ENCODE assay signal across 11 cellular contexts in genomic region chr6:32108727-32109113, GRCh38. TPM values are rescaled to one million over a fixed set of nuclear protein-coding genes. Genes with fewer than 3 reads are reported as not detected.
DNase-seq lines count a peak whose midpoint lies in the region; ATAC-seq, FAIRE-seq and TF ChIP-seq lines count a peak whose summit lies in the region.
"Had no signal": no experiment of that assay in that cellular context is flagged by ENCODE, and none has a peak within 500 bp of the region (broad histone marks: within the 10 kb centered on the region; RNA-seq: fewer than 3 reads in every experiment).

No MANE protein-coding gene starts in this region.

- CTCF ChIA-PET in HCT116 (lab: Charles Lee), result interaction anchor here (1.3 kb wide), 1 partner anchor 10 kb away, joined by 3 read pairs; no protein-coding TSS in a partner anchor
- CTCF ChIA-PET in HepG2 (lab: Yijun Ruan, JAX; ENCODE audit: low intra/inter-chr PET ratio, low total read pairs), result no interaction called here

- H2AFZ ChIP-seq in HCT116 (ENCODE audit: low read depth, low read length, poor library complexity, severe bottlenecking) (no peak overlapping the region), HepG2 (ENCODE audit: low read length) (no peak overlapping the region)

- no peaks in the 10 kb centered on the region for H3K9me2 ChIP-seq in HCT116 (ENCODE audit: insufficient read depth)

- H3K36me3 Mint-ChIP-seq in central memory CD8-positive, alpha-beta T cell (ENCODE audit: insufficient read depth), result peaks cover 1% of the 10 kb centered on the region
- no peaks in the 10 kb centered on the region for H3K36me3 Mint-ChIP-seq in natural killer cell treated with Interleukin-12 subunit alpha and Interleukin-12 subunit beta and Interleukin-15 and Interleukin-18, amount 100 ng/mL, for 72 hours

- TF ChIP-seq RAD21 in HCT116 (IDR thresholded peaks at IDR 0.05; ENCODE audit: low read depth) (no peak), HepG2 (CRISPR knock-in tag; IDR thresholded peaks at IDR 0.05) (no peak)

- DNase-seq in HCT116 (ENCODE audit: low read depth, low spot score) (no peak), HepG2 (ENCODE audit: low spot score) (no peak), islet precursor cell (no peak), NCI-H524 treated with DMSO at 0.1 percent for 48 hours (lab: John Stamatoyannopoulos, UW) (no peak)
- DNase-seq in central memory CD8-positive, alpha-beta T cell (ENCODE audit: low spot score in 2 of 2), result no peak
- no peak for DNase-seq in natural killer cell treated with Interleukin-12 subunit alpha and Interleukin-12 subunit beta and Interleukin-15 and Interleukin-18, amount 100 ng/mL, for 72 hours (ENCODE audit: low spot score)
- DNase-seq: activated CD4-positive, alpha-beta T cell treated with anti-CD3 and anti-CD28 coated beads, Interleukin-2, amount 50 U/mL, for 4 hours; NCI-H2107 had no signal

- in situ Hi-C loops in HepG2 (cut with HindIII; ENCODE audit: extremely low pct_ligation_motif_present, low pct_unique_long_range_greater_than_20kb), result no loop called here

- H3K9ac ChIP-seq in HCT116 (ENCODE audit: low read length) (no peak overlapping the region), HepG2 (ENCODE audit: insufficient read depth, low read depth, low read length) (no peak overlapping the region), skeletal muscle tissue (ENCODE audit: low read depth in 1 of 3, low read length in 3 of 3) (peak overlapping the region; percentile 72 to 95 (median 81))

- no peak for FAIRE-seq in HepG2 (lab: Jason Lieb, UNC)
- FAIRE-seq: astrocyte had no signal

- TF ChIP-seq CTCF in HCT116 (IDR thresholded peaks at IDR 0.05 in 2 of 3, conservative IDR thresholded peaks at IDR 0.05 in 1 of 3; ENCODE audit: borderline replicate concordance in 1 of 3, insufficient read depth in 1 of 3, low read depth in 2 of 3, low read length in 2 of 3) (no peak), HepG2 (CRISPR knock-in tag; IDR thresholded peaks at IDR 0.05) (no peak)

- H3K4me1 Mint-ChIP-seq in central memory CD8-positive, alpha-beta T cell, result peaks cover 34% of the 10 kb centered on the region
- peaks cover 0 to 25% of the 10 kb centered on the region in 2 donors for H3K4me1 Mint-ChIP-seq in natural killer cell treated with Interleukin-12 subunit alpha and Interleukin-12 subunit beta and Interleukin-15 and Interleukin-18, amount 100 ng/mL, for 72 hours (ENCODE audit: low read depth in 2 of 2)

- H3K9me3 ChIP-seq in HCT116 (ENCODE audit: control insufficient read depth in 1 of 2, insufficient read depth in 1 of 2, low read depth in 1 of 2, low read length in 2 of 2) (no peaks in the 10 kb centered on the region), HepG2 (ENCODE audit: low read length) (no peaks in the 10 kb centered on the region), skeletal muscle tissue (ENCODE audit: control insufficient read depth in 3 of 3, low read length in 3 of 3) (no peaks in the 10 kb centered on the region)

- H3K36me3 ChIP-seq in HCT116 (ENCODE audit: control insufficient read depth in 1 of 2, insufficient read depth in 2 of 2, low read length in 2 of 2) (no peaks in the 10 kb centered on the region), HepG2 (replicated peaks in 1 of 2; ENCODE audit: control insufficient read depth in 1 of 2, insufficient read depth in 2 of 2, low read length in 2 of 2) (no peaks in the 10 kb centered on the region), skeletal muscle tissue (ENCODE audit: control insufficient read depth in 3 of 3, insufficient read depth in 3 of 3, low read length in 3 of 3) (peaks cover 0 to 5% (median 0%) of the 10 kb centered on the region in 3 donors)

- H3K79me2 ChIP-seq in HCT116 (ENCODE audit: insufficient read depth, low read length) (no peaks in the 10 kb centered on the region), HepG2 (ENCODE audit: insufficient read depth, low read length) (no peaks in the 10 kb centered on the region)

- H3K4me3 Mint-ChIP-seq in central memory CD8-positive, alpha-beta T cell, result no peak overlapping the region
- no peak overlapping the region for H3K4me3 Mint-ChIP-seq in natural killer cell treated with Interleukin-12 subunit alpha and Interleukin-12 subunit beta and Interleukin-15 and Interleukin-18, amount 100 ng/mL, for 72 hours

- 49% methylated on average over 6 of the region's 6 CpGs for WGBS in HepG2 (ENCODE audit: low lambda C conversion rate)

- no peaks in the 10 kb centered on the region for H4K20me1 ChIP-seq in HCT116 (ENCODE audit: insufficient read depth)
- H4K20me1 ChIP-seq in HepG2 (ENCODE audit: insufficient read depth, low read length), result no peaks in the 10 kb centered on the region

- H3K27me3 Mint-ChIP-seq in central memory CD8-positive, alpha-beta T cell, result peaks cover 56% of the 10 kb centered on the region
- H3K27me3 Mint-ChIP-seq in natural killer cell treated with Interleukin-12 subunit alpha and Interleukin-12 subunit beta and Interleukin-15 and Interleukin-18, amount 100 ng/mL, for 72 hours, result peaks cover 27 to 33% of the 10 kb centered on the region in 2 donors

- 0 out of 2 replicates have a peak, but pooled peaks have one; percentile 8 for ATAC-seq in HCT116
- ATAC-seq in central memory CD8-positive, alpha-beta T cell (replicated peaks; ENCODE audit: extremely low read depth, poor library complexity, severe bottlenecking), result no peak
- peak; percentile 4 for ATAC-seq in HepG2
- ATAC-seq in natural killer cell treated with Interleukin-12 subunit alpha and Interleukin-12 subunit beta and Interleukin-15 and Interleukin-18, amount 100 ng/mL, for 72 hours, result no peak
- no peak for ATAC-seq in GM21367 (IDR thresholded peaks at IDR 0.05; ENCODE audit: unreplicated experiment)

- intact Hi-C loops in HCT116 (cut with micrococcal nuclease), result no loop called here
- intact Hi-C loops in HepG2 (cut with micrococcal nuclease; ENCODE audit: unreplicated experiment), result no loop called here

- BruUV-seq in HCT116 (replicated peaks; lab: Mats Ljungman, UMichigan), result no TSS peak
- no TSS peak for BruUV-seq in HepG2 (replicated peaks; lab: Mats Ljungman, UMichigan)

- H3K9me3 Mint-ChIP-seq in central memory CD8-positive, alpha-beta T cell, result no peaks in the 10 kb centered on the region
- H3K9me3 Mint-ChIP-seq in natural killer cell treated with Interleukin-12 subunit alpha and Interleukin-12 subunit beta and Interleukin-15 and Interleukin-18, amount 100 ng/mL, for 72 hours, result no peaks in the 10 kb centered on the region

- H3K27ac Mint-ChIP-seq in central memory CD8-positive, alpha-beta T cell (ENCODE audit: low read depth), result peak overlapping the region; percentile 50
- no peak overlapping the region for H3K27ac Mint-ChIP-seq in natural killer cell treated with Interleukin-12 subunit alpha and Interleukin-12 subunit beta and Interleukin-15 and Interleukin-18, amount 100 ng/mL, for 72 hours

- H3K4me3 ChIP-seq in HCT116 (replicated peaks in 1 of 2; ENCODE audit: low read depth in 1 of 2, low read length in 2 of 2) (no peak overlapping the region), HepG2 (replicated peaks in 1 of 3; ENCODE audit: insufficient read depth in 1 of 3, low read depth in 2 of 3, low read length in 3 of 3) (no peak overlapping the region), skeletal muscle tissue (ENCODE audit: low read length in 3 of 3) (peak overlapping the region; percentile 64 to 79 (median 77))

- TF ChIP-seq EP300 in HepG2 (IDR thresholded peaks at IDR 0.05; ENCODE audit: low read depth in 2 of 2, low read length in 2 of 2) (no peak), HepG2 (CRISPR knock-in tag; IDR thresholded peaks at IDR 0.05; ENCODE audit: borderline replicate concordance) (no peak)

- peak overlapping the region; percentile 32 for H3K4me2 ChIP-seq in HCT116 (ENCODE audit: low read length)
- H3K4me2 ChIP-seq in HepG2 (ENCODE audit: low read depth, low read length), result no peak overlapping the region

- no peak overlapping the region for H3K27ac ChIP-seq in HCT116 (ENCODE audit: low read depth, low read length)
- no peak overlapping the region for H3K27ac ChIP-seq in HepG2 (ENCODE audit: extremely low read length, insufficient read depth, low read length)
- peak overlapping the region; percentile 91 for H3K27ac ChIP-seq in skeletal muscle tissue (ENCODE audit: low read depth, low read length)

- no peak for TF ChIP-seq POLR2A in HCT116 (IDR thresholded peaks at IDR 0.05; ENCODE audit: borderline replicate concordance, extremely low read depth, insufficient read depth, insufficient read length)
- no peak for TF ChIP-seq POLR2A in HepG2 (IDR thresholded peaks at IDR 0.05; ENCODE audit: insufficient read depth in 1 of 2, low read depth in 2 of 2, low read length in 2 of 2)

- no peaks in the 10 kb centered on the region for H3K27me3 ChIP-seq in HCT116 (ENCODE audit: insufficient read depth, low read length)
- H3K27me3 ChIP-seq in HepG2 (ENCODE audit: control insufficient read depth in 1 of 2, insufficient read depth in 2 of 2, low read length in 2 of 2), result peaks cover 0 to 19% of the 10 kb centered on the region in 2 experiments; a peak in 4 of 5 replicates
- peaks cover 11 to 42% (median 20%) of the 10 kb centered on the region in 3 donors for H3K27me3 ChIP-seq in skeletal muscle tissue (ENCODE audit: control insufficient read depth in 3 of 3, insufficient read depth in 3 of 3, low read length in 3 of 3)

- RAD21 ChIA-PET in HCT116 (lab: Charles Lee; ENCODE audit: low non-redundant PET in 1 of 2, low total read pairs in 2 of 2, uncharacterized antibody in 2 of 2, unreplicated experiment in 2 of 2), result no interaction called here

- peaks cover 8 to 27% of the 10 kb centered on the region in 2 experiments; a peak in 3 of 4 replicates for H3K4me1 ChIP-seq in HCT116 (ENCODE audit: control insufficient read depth in 1 of 2, insufficient read depth in 2 of 2, low read length in 2 of 2)
- H3K4me1 ChIP-seq in HepG2 (ENCODE audit: insufficient read depth, low read length), result peaks cover 10% of the 10 kb centered on the region
- peaks cover 41 to 55% (median 46%) of the 10 kb centered on the region in 3 donors for H3K4me1 ChIP-seq in skeletal muscle tissue (ENCODE audit: control insufficient read depth in 3 of 3, insufficient read depth in 3 of 3, low read length in 3 of 3)

- POLR2A ChIA-PET in HCT116 (lab: Charles Lee) (no interaction called here), HepG2 (lab: Yijun Ruan, JAX) (no interaction called here)

RNA-seq across cellular contexts. Expression of gene TNXB, which starts 0.4 kb away (rescaled TPM):
- total RNA-seq in HCT116 (2021; ENCODE audit: unreplicated experiment), result 8.5 TPM
- 4.7 and 7.1 TPM in 2 replicates for polyA plus RNA-seq in HCT116 (2012)
- total RNA-seq in HepG2 (2016; rRNA removed; fragmentation: Illumina TruSeq; extraction: Trizol), result 0.74 and 1.6 TPM in 2 replicates
- total RNA-seq in HepG2 (2016; cell fraction: cytosol; rRNA removed; fragmentation: Illumina TruSeq; extraction: Trizol; ENCODE audit: low read depth), result 0.20 and 0.35 TPM in 2 replicates
- 0.86 and 1.5 TPM in 2 replicates for total RNA-seq in HepG2 (2016; cell fraction: insoluble cytoplasmic fraction; rRNA removed; fragmentation: Illumina TruSeq; extraction: Trizol)
- total RNA-seq in HepG2 (2016; cell fraction: membrane; rRNA removed; fragmentation: Illumina TruSeq; extraction: Trizol), result 0.65 and 0.83 TPM in 2 replicates
- 1.9 and 2.9 TPM in 2 replicates for total RNA-seq in HepG2 (2016; cell fraction: nucleus; rRNA removed; fragmentation: Illumina TruSeq; extraction: Trizol)
- polyA plus RNA-seq in HepG2 (2011; rRNA removed), result 2.7 and 2.9 TPM in 2 replicates
- 1.8 and 3.0 TPM in 2 replicates for polyA plus RNA-seq in HepG2 (2011; cell fraction: cytosol; rRNA removed)
- polyA plus RNA-seq in HepG2 (2011; cell fraction: nucleus; rRNA removed), result 11.9 and 13.2 TPM in 2 replicates
- polyA plus RNA-seq in HepG2 (2012), result 2.9 and 4.4 TPM in 2 replicates
- polyA plus RNA-seq in HepG2 (2016; cell fraction: cytosol; fragmentation: Illumina TruSeq; extraction: Trizol; ENCODE audit: low read depth), result 0.37 and 0.42 TPM in 2 replicates
- polyA plus RNA-seq in HepG2 (2016; cell fraction: insoluble cytoplasmic fraction; fragmentation: Illumina TruSeq; extraction: Trizol; ENCODE audit: low read depth), result 0.76 and 1.1 TPM in 2 replicates
- polyA plus RNA-seq in HepG2 (2016; cell fraction: membrane; fragmentation: Illumina TruSeq; extraction: Trizol; ENCODE audit: low read depth), result 0.43 and 0.76 TPM in 2 replicates
- 1.9 and 4.8 TPM in 2 replicates for polyA plus RNA-seq in HepG2 (2016; cell fraction: nucleus; fragmentation: Illumina TruSeq; extraction: Trizol; ENCODE audit: insufficient read depth, low read depth)
- 1.8 and 5.9 TPM in 2 replicates for polyA minus RNA-seq in HepG2 (2011; rRNA and poly(A)+ RNA removed; ENCODE audit: low replicate concordance)
- polyA minus RNA-seq in HepG2 (2011; cell fraction: cytosol; rRNA and poly(A)+ RNA removed), result 0.49 and 2.0 TPM in 2 replicates
- polyA minus RNA-seq in HepG2 (2011; cell fraction: nucleus; rRNA and poly(A)+ RNA removed), result 6.1 and 7.2 TPM in 2 replicates
- total RNA-seq in skeletal muscle tissue, result 130 TPM
- total RNA-seq in natural killer cell treated with Interleukin-12 subunit alpha and Interleukin-12 subunit beta and Interleukin-15 and Interleukin-18, amount 100 ng/mL, for 72 hours, result 1 to 10 TPM; 3.8 to 6.7 TPM

RNA-seq across cellular contexts. Expression of gene ATF6B, which starts 19.3 kb away (rescaled TPM):
- total RNA-seq in HCT116 (2021; ENCODE audit: unreplicated experiment) (63.9 TPM), HepG2 (2016; rRNA removed; fragmentation: Illumina TruSeq; extraction: Trizol) (7.5 and 18.1 TPM in 2 replicates), skeletal muscle tissue (14.1 TPM)
- polyA plus RNA-seq in HCT116 (2012), result 55.7 and 75.2 TPM in 2 replicates
- total RNA-seq in HepG2 (2016; cell fraction: cytosol; rRNA removed; fragmentation: Illumina TruSeq; extraction: Trizol; ENCODE audit: low read depth), result 5.4 and 6.0 TPM in 2 replicates
- total RNA-seq in HepG2 (2016; cell fraction: insoluble cytoplasmic fraction; rRNA removed; fragmentation: Illumina TruSeq; extraction: Trizol), result 6.5 and 17.9 TPM in 2 replicates
- 4.1 and 4.3 TPM in 2 replicates for total RNA-seq in HepG2 (2016; cell fraction: membrane; rRNA removed; fragmentation: Illumina TruSeq; extraction: Trizol)
- total RNA-seq in HepG2 (2016; cell fraction: nucleus; rRNA removed; fragmentation: Illumina TruSeq; extraction: Trizol), result 22.6 and 23.3 TPM in 2 replicates
- polyA plus RNA-seq in HepG2 (2011; rRNA removed), result 44.0 and 45.8 TPM in 2 replicates
- 13.6 and 15.3 TPM in 2 replicates for polyA plus RNA-seq in HepG2 (2011; cell fraction: cytosol; rRNA removed)
- polyA plus RNA-seq in HepG2 (2011; cell fraction: nucleus; rRNA removed), result 155 and 167 TPM in 2 replicates
- 24.1 and 28.4 TPM in 2 replicates for polyA plus RNA-seq in HepG2 (2012)
- 2.5 and 3.2 TPM in 2 replicates for polyA plus RNA-seq in HepG2 (2016; cell fraction: cytosol; fragmentation: Illumina TruSeq; extraction: Trizol; ENCODE audit: low read depth)
- 10.4 and 12.2 TPM in 2 replicates for polyA plus RNA-seq in HepG2 (2016; cell fraction: insoluble cytoplasmic fraction; fragmentation: Illumina TruSeq; extraction: Trizol; ENCODE audit: low read depth)
- 3.3 and 4.5 TPM in 2 replicates for polyA plus RNA-seq in HepG2 (2016; cell fraction: membrane; fragmentation: Illumina TruSeq; extraction: Trizol; ENCODE audit: low read depth)
- 77.6 and 81.7 TPM in 2 replicates for polyA plus RNA-seq in HepG2 (2016; cell fraction: nucleus; fragmentation: Illumina TruSeq; extraction: Trizol; ENCODE audit: insufficient read depth, low read depth)
- polyA minus RNA-seq in HepG2 (2011; rRNA and poly(A)+ RNA removed; ENCODE audit: low replicate concordance), result 79.0 and 84.0 TPM in 2 replicates
- polyA minus RNA-seq in HepG2 (2011; cell fraction: cytosol; rRNA and poly(A)+ RNA removed), result 14.2 and 16.6 TPM in 2 replicates
- polyA minus RNA-seq in HepG2 (2011; cell fraction: nucleus; rRNA and poly(A)+ RNA removed), result 40.5 and 43.0 TPM in 2 replicates
- 100 to 1,000 TPM; 125 to 132 TPM for total RNA-seq in natural killer cell treated with Interleukin-12 subunit alpha and Interleukin-12 subunit beta and Interleukin-15 and Interleukin-18, amount 100 ng/mL, for 72 hours

RNA-seq across cellular contexts. Expression of gene FKBPL, which starts 21.4 kb away (rescaled TPM):
- total RNA-seq in HCT116 (2021; ENCODE audit: unreplicated experiment), result 11.2 TPM
- polyA plus RNA-seq in HCT116 (2012), result 8.8 and 12.2 TPM in 2 replicates
- total RNA-seq in HepG2 (2016; rRNA removed; fragmentation: Illumina TruSeq; extraction: Trizol), result 10.0 and 11.0 TPM in 2 replicates
- total RNA-seq in HepG2 (2016; cell fraction: cytosol; rRNA removed; fragmentation: Illumina TruSeq; extraction: Trizol; ENCODE audit: low read depth), result 3.2 and 3.3 TPM in 2 replicates
- total RNA-seq in HepG2 (2016; cell fraction: insoluble cytoplasmic fraction; rRNA removed; fragmentation: Illumina TruSeq; extraction: Trizol), result 10.6 and 12.0 TPM in 2 replicates
- 5.3 and 5.7 TPM in 2 replicates for total RNA-seq in HepG2 (2016; cell fraction: membrane; rRNA removed; fragmentation: Illumina TruSeq; extraction: Trizol)
- 3.6 and 4.7 TPM in 2 replicates for total RNA-seq in HepG2 (2016; cell fraction: nucleus; rRNA removed; fragmentation: Illumina TruSeq; extraction: Trizol)
- 2.9 and 3.0 TPM in 2 replicates for polyA plus RNA-seq in HepG2 (2011; rRNA removed)
- 3.5 and 3.9 TPM in 2 replicates for polyA plus RNA-seq in HepG2 (2011; cell fraction: cytosol; rRNA removed)
- polyA plus RNA-seq in HepG2 (2011; cell fraction: nucleus; rRNA removed), result 2.3 TPM in 2 replicates
- polyA plus RNA-seq in HepG2 (2012), result 2.4 and 3.6 TPM in 2 replicates
- 2.5 and 3.0 TPM in 2 replicates for polyA plus RNA-seq in HepG2 (2016; cell fraction: cytosol; fragmentation: Illumina TruSeq; extraction: Trizol; ENCODE audit: low read depth)
- 10.8 and 12.4 TPM in 2 replicates for polyA plus RNA-seq in HepG2 (2016; cell fraction: insoluble cytoplasmic fraction; fragmentation: Illumina TruSeq; extraction: Trizol; ENCODE audit: low read depth)
- polyA plus RNA-seq in HepG2 (2016; cell fraction: membrane; fragmentation: Illumina TruSeq; extraction: Trizol; ENCODE audit: low read depth), result 3.5 and 4.2 TPM in 2 replicates
- 7.2 and 7.7 TPM in 2 replicates for polyA plus RNA-seq in HepG2 (2016; cell fraction: nucleus; fragmentation: Illumina TruSeq; extraction: Trizol; ENCODE audit: insufficient read depth, low read depth)
- 3.3 and 9.3 TPM in 2 replicates for polyA minus RNA-seq in HepG2 (2011; rRNA and poly(A)+ RNA removed; ENCODE audit: low replicate concordance)
- 1.8 and 2.4 TPM in 2 replicates for polyA minus RNA-seq in HepG2 (2011; cell fraction: cytosol; rRNA and poly(A)+ RNA removed)
- 1.2 and 1.7 TPM in 2 replicates for polyA minus RNA-seq in HepG2 (2011; cell fraction: nucleus; rRNA and poly(A)+ RNA removed)
- 5.7 TPM for total RNA-seq in skeletal muscle tissue
- total RNA-seq in natural killer cell treated with Interleukin-12 subunit alpha and Interleukin-12 subunit beta and Interleukin-15 and Interleukin-18, amount 100 ng/mL, for 72 hours, result 1 to 10 TPM; 5.5 to 6.0 TPM

RNA-seq across cellular contexts. Expression of gene PRRT1, which starts 43.0 kb away (rescaled TPM):
- 6.1 TPM for total RNA-seq in HCT116 (2021; ENCODE audit: unreplicated experiment)
- 4.0 and 4.8 TPM in 2 replicates for polyA plus RNA-seq in HCT116 (2012)
- total RNA-seq in HepG2 (2016; rRNA removed; fragmentation: Illumina TruSeq; extraction: Trizol), result 0.11 and 0.64 TPM in 2 replicates
- total RNA-seq in HepG2 (2016; cell fraction: cytosol; rRNA removed; fragmentation: Illumina TruSeq; extraction: Trizol; ENCODE audit: low read depth), result not detected in 2 replicates
- 0.41 TPM in 1 of 2 replicates, not detected in the other for total RNA-seq in HepG2 (2016; cell fraction: insoluble cytoplasmic fraction; rRNA removed; fragmentation: Illumina TruSeq; extraction: Trizol)
- 0.40 and 0.55 TPM in 2 replicates for total RNA-seq in HepG2 (2016; cell fraction: membrane; rRNA removed; fragmentation: Illumina TruSeq; extraction: Trizol)
- 0.63 and 1.3 TPM in 2 replicates for total RNA-seq in HepG2 (2016; cell fraction: nucleus; rRNA removed; fragmentation: Illumina TruSeq; extraction: Trizol)
- 1.4 TPM in 2 replicates for polyA plus RNA-seq in HepG2 (2011; rRNA removed)
- polyA plus RNA-seq in HepG2 (2011; cell fraction: cytosol; rRNA removed), result 0.38 and 0.76 TPM in 2 replicates
- polyA plus RNA-seq in HepG2 (2011; cell fraction: nucleus; rRNA removed), result 13.0 TPM in 2 replicates
- polyA plus RNA-seq in HepG2 (2012), result 3.2 and 3.3 TPM in 2 replicates
- 0.88 and 0.94 TPM in 2 replicates for polyA plus RNA-seq in HepG2 (2016; cell fraction: cytosol; fragmentation: Illumina TruSeq; extraction: Trizol; ENCODE audit: low read depth)
- polyA plus RNA-seq in HepG2 (2016; cell fraction: insoluble cytoplasmic fraction; fragmentation: Illumina TruSeq; extraction: Trizol; ENCODE audit: low read depth), result 1.6 and 2.0 TPM in 2 replicates
- polyA plus RNA-seq in HepG2 (2016; cell fraction: membrane; fragmentation: Illumina TruSeq; extraction: Trizol; ENCODE audit: low read depth), result 2.4 TPM in 2 replicates
- polyA plus RNA-seq in HepG2 (2016; cell fraction: nucleus; fragmentation: Illumina TruSeq; extraction: Trizol; ENCODE audit: insufficient read depth, low read depth), result 10.1 and 13.9 TPM in 2 replicates
- polyA minus RNA-seq in HepG2 (2011; rRNA and poly(A)+ RNA removed; ENCODE audit: low replicate concordance), result 0.35 and 0.42 TPM in 2 replicates
- 0.69 TPM in 1 of 2 replicates, not detected in the other for polyA minus RNA-seq in HepG2 (2011; cell fraction: cytosol; rRNA and poly(A)+ RNA removed)
- polyA minus RNA-seq in HepG2 (2011; cell fraction: nucleus; rRNA and poly(A)+ RNA removed), result 0.25 and 0.52 TPM in 2 replicates
- total RNA-seq in skeletal muscle tissue, result not detected
- under 1 TPM; 0.17 to 0.33 TPM for total RNA-seq in natural killer cell treated with Interleukin-12 subunit alpha and Interleukin-12 subunit beta and Interleukin-15 and Interleukin-18, amount 100 ng/mL, for 72 hours

RNA-seq across cellular contexts. Expression of gene PPT2, which starts 45.2 kb away (rescaled TPM):
- total RNA-seq in HCT116 (2021; ENCODE audit: unreplicated experiment) (21.0 TPM), HepG2 (2016; rRNA removed; fragmentation: Illumina TruSeq; extraction: Trizol) (20.1 and 39.2 TPM in 2 replicates), skeletal muscle tissue (31.3 TPM)
- polyA plus RNA-seq in HCT116 (2012), result 12.8 and 16.4 TPM in 2 replicates
- 5.6 and 9.7 TPM in 2 replicates for total RNA-seq in HepG2 (2016; cell fraction: cytosol; rRNA removed; fragmentation: Illumina TruSeq; extraction: Trizol; ENCODE audit: low read depth)
- 19.2 and 37.8 TPM in 2 replicates for total RNA-seq in HepG2 (2016; cell fraction: insoluble cytoplasmic fraction; rRNA removed; fragmentation: Illumina TruSeq; extraction: Trizol)
- 16.4 and 20.0 TPM in 2 replicates for total RNA-seq in HepG2 (2016; cell fraction: membrane; rRNA removed; fragmentation: Illumina TruSeq; extraction: Trizol)
- total RNA-seq in HepG2 (2016; cell fraction: nucleus; rRNA removed; fragmentation: Illumina TruSeq; extraction: Trizol), result 35.4 and 44.6 TPM in 2 replicates
- polyA plus RNA-seq in HepG2 (2011; rRNA removed), result 61.8 and 79.3 TPM in 2 replicates
- polyA plus RNA-seq in HepG2 (2011; cell fraction: cytosol; rRNA removed), result 49.1 and 57.1 TPM in 2 replicates
- polyA plus RNA-seq in HepG2 (2011; cell fraction: nucleus; rRNA removed), result 64.9 and 74.8 TPM in 2 replicates
- polyA plus RNA-seq in HepG2 (2012), result 26.9 and 27.6 TPM in 2 replicates
- 6.6 and 9.2 TPM in 2 replicates for polyA plus RNA-seq in HepG2 (2016; cell fraction: cytosol; fragmentation: Illumina TruSeq; extraction: Trizol; ENCODE audit: low read depth)
- polyA plus RNA-seq in HepG2 (2016; cell fraction: insoluble cytoplasmic fraction; fragmentation: Illumina TruSeq; extraction: Trizol; ENCODE audit: low read depth), result 22.9 and 24.6 TPM in 2 replicates
- 13.8 and 16.0 TPM in 2 replicates for polyA plus RNA-seq in HepG2 (2016; cell fraction: membrane; fragmentation: Illumina TruSeq; extraction: Trizol; ENCODE audit: low read depth)
- polyA plus RNA-seq in HepG2 (2016; cell fraction: nucleus; fragmentation: Illumina TruSeq; extraction: Trizol; ENCODE audit: insufficient read depth, low read depth), result 77.3 and 84.1 TPM in 2 replicates
- polyA minus RNA-seq in HepG2 (2011; rRNA and poly(A)+ RNA removed; ENCODE audit: low replicate concordance), result 61.4 and 89.7 TPM in 2 replicates
- polyA minus RNA-seq in HepG2 (2011; cell fraction: cytosol; rRNA and poly(A)+ RNA removed), result 17.0 and 18.1 TPM in 2 replicates
- 28.8 and 29.7 TPM in 2 replicates for polyA minus RNA-seq in HepG2 (2011; cell fraction: nucleus; rRNA and poly(A)+ RNA removed)
- total RNA-seq in natural killer cell treated with Interleukin-12 subunit alpha and Interleukin-12 subunit beta and Interleukin-15 and Interleukin-18, amount 100 ng/mL, for 72 hours, result 10 to 100 TPM; 10.8 to 32.3 TPM

Comparison
In these comparisons a context has a peak if more than half of its experiments do, and no peak if none do; other contexts are left out.
1. ATAC-seq: peak in HCT116 (single experiment) and HepG2 (single experiment); none in central memory CD8-positive, alpha-beta T cell (single experiment), natural killer cell treated with Interleukin-12 subunit alpha and Interleukin-12 subunit beta and Interleukin-15 and Interleukin-18, amount 100 ng/mL, for 72 hours (0 of 2) and GM21367 (single experiment).
2. H3K4me3 ChIP-seq: peak in skeletal muscle tissue (3 of 3); none in HCT116 (0 of 2) and HepG2 (0 of 3).
3. H3K9ac ChIP-seq: peak in skeletal muscle tissue (3 of 3); none in HCT116 (single experiment) and HepG2 (single experiment).
4. RNA of gene TNXB, which starts 0.4 kb away (total RNA-seq): 130 TPM in skeletal muscle tissue (single experiment); 8.5 TPM in HCT116 (single experiment), 3.8 to 6.7 TPM in natural killer cell treated with Interleukin-12 subunit alpha and Interleukin-12 subunit beta and Interleukin-15 and Interleukin-18, amount 100 ng/mL, for 72 hours and 0.20 to 2.9 TPM in HepG2; every median in the first group is over 10 times any median in the second.